1 cellular context compared by ENCODE assay signal in the genomic region with DNA sequence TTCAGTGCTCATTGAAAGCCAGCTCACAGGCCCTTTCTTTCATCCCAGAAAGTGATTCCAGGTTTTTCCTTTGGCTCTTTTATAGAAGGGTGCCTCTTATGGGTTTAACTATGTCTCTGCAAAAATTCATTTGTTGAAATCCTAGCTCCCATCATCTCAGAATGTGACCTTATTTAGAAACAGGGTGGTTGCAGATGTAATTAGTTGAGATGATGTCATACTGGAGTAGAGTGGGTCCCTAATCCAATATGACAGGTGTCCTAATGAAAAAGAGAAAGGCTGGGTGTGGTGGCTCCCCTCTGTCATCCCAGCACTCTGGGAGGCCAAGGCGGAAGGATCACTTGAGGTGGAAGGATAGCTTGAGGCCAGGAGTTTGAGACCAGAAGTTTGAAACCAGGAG.
A peak's percentile ranks its signal among the peaks of the same experiment; 100 is the strongest.
TF ChIP-seq lines count a peak whose summit lies in the region.

No MANE protein-coding gene starts in this region.

TF ChIP-seq in HepG2, 621 proteins besides CTCF, POLR2A, EP300 and RAD21:
- TF ChIP-seq ATF7 (IDR thresholded peaks at IDR 0.05) (peak; percentile 67), ATF7 (CRISPR knock-in tag; IDR thresholded peaks at IDR 0.05) (no peak), HMGXB4 (CRISPR knock-in tag; IDR thresholded peaks at IDR 0.05; ENCODE audit: borderline replicate concordance in 1 of 2, low read depth in 1 of 2) (no peak)
TF ChIP-seq in HepG2: peak in this region for 1.
